ENCODE assay signal across 1 cellular context in the genomic region with DNA sequence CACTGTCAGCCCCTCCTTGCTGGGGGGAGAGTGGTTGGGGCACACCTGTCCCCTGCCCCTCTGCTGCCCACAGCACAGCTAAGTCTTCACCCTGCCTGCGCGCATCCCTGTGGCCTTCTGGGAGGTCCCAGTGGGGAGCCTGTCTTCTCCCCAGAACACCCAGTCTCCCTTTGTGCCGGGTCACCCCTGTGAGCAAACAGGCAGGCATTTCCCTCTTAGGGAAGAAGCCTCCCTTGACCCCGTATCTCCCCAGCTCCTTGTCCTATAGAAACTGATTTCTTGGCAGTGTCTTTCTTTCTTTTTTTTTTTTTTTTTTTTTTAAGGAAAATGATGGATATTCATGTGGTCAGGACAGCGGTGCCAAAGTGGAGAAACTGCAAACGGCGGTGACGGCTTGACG.
TF ChIP-seq lines count a peak whose summit lies in the region.

No MANE protein-coding gene starts in this region.

TF ChIP-seq in GM23338, 12 proteins besides CTCF, POLR2A, EP300 and RAD21 (continued from another document):
- TF ChIP-seq ETS1 (IDR thresholded peaks at IDR 0.05), result no peak
- TF ChIP-seq CREB1 (CRISPR knock-in tag; IDR thresholded peaks at IDR 0.05; ENCODE audit: low read depth), result no peak
- TF ChIP-seq, protein P1, sequence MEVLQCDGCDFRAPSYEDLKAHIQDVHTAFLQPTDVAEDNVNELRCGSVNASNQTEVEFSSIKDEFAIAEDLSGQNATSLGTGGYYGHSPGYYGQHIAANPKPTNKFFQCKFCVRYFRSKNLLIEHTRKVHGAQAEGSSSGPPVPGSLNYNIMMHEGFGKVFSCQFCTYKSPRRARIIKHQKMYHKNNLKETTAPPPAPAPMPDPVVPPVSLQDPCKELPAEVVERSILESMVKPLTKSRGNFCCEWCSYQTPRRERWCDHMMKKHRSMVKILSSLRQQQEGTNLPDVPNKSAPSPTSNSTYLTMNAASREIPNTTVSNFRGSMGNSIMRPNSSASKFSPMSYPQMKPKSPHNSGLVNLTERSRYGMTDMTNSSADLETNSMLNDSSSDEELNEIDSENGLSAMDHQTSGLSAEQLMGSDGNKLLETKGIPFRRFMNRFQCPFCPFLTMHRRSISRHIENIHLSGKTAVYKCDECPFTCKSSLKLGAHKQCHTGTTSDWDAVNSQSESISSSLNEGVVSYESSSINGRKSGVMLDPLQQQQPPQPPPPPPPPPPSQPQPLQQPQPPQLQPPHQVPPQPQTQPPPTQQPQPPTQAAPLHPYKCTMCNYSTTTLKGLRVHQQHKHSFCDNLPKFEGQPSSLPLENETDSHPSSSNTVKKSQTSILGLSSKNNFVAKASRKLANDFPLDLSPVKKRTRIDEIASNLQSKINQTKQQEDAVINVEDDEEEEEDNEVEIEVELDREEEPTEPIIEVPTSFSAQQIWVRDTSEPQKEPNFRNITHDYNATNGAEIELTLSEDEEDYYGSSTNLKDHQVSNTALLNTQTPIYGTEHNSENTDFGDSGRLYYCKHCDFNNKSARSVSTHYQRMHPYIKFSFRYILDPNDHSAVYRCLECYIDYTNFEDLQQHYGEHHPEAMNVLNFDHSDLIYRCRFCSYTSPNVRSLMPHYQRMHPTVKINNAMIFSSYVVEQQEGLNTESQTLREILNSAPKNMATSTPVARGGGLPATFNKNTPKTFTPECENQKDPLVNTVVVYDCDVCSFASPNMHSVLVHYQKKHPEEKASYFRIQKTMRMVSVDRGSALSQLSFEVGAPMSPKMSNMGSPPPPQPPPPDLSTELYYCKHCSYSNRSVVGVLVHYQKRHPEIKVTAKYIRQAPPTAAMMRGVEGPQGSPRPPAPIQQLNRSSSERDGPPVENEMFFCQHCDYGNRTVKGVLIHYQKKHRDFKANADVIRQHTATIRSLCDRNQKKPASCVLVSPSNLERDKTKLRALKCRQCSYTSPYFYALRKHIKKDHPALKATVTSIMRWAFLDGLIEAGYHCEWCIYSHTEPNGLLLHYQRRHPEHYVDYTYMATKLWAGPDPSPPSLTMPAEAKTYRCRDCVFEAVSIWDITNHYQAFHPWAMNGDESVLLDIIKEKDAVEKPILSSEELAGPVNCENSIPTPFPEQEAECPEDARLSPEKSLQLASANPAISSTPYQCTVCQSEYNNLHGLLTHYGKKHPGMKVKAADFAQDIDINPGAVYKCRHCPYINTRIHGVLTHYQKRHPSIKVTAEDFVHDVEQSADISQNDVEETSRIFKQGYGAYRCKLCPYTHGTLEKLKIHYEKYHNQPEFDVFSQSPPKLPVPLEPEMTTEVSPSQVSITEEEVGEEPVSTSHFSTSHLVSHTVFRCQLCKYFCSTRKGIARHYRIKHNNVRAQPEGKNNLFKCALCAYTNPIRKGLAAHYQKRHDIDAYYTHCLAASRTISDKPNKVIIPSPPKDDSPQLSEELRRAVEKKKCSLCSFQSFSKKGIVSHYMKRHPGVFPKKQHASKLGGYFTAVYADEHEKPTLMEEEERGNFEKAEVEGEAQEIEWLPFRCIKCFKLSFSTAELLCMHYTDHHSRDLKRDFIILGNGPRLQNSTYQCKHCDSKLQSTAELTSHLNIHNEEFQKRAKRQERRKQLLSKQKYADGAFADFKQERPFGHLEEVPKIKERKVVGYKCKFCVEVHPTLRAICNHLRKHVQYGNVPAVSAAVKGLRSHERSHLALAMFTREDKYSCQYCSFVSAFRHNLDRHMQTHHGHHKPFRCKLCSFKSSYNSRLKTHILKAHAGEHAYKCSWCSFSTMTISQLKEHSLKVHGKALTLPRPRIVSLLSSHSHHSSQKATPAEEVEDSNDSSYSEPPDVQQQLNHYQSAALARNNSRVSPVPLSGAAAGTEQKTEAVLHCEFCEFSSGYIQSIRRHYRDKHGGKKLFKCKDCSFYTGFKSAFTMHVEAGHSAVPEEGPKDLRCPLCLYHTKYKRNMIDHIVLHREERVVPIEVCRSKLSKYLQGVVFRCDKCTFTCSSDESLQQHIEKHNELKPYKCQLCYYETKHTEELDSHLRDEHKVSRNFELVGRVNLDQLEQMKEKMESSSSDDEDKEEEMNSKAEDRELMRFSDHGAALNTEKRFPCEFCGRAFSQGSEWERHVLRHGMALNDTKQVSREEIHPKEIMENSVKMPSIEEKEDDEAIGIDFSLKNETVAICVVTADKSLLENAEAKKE (CRISPR knock-in tag; IDR thresholded peaks at IDR 0.05), result no peak
- TF ChIP-seq ZNF331 (CRISPR knock-in tag; IDR thresholded peaks at IDR 0.05; ENCODE audit: low read depth), result no peak
- TF ChIP-seq EZH2 (IDR thresholded peaks at IDR 0.05; ENCODE audit: low read depth, unreplicated experiment), result no peak
- no peak for TF ChIP-seq NANOG (IDR thresholded peaks at IDR 0.05; ENCODE audit: borderline replicate concordance)
